8 cellular contexts compared by ENCODE assay signal in genomic region chr20:62065669-62066338, GRCh38. TPM values are rescaled to one million over a fixed set of nuclear protein-coding genes. Genes with fewer than 3 reads are reported as not detected.
DNase-seq lines count a peak whose midpoint lies in the region; ATAC-seq and TF ChIP-seq lines count a peak whose summit lies in the region.

TAF4 (minus strand) TSS chr20:62065881; CDS start chr20:62065810, 71 bp downstream.

- H3K4me2 ChIP-seq in IMR-90 (ENCODE audit: low read depth, low read length) = peak within 1 kb of the TSS; percentile 96

- no peak for TF ChIP-seq CTCF in IMR-90 (conservative IDR thresholded peaks at IDR 0.05; ENCODE audit: low read depth, low read length)

- H2BK20ac ChIP-seq in IMR-90 (ENCODE audit: low read depth, low read length) = no peak within 1 kb of the TSS

- H4K20me1 ChIP-seq in IMR-90 (ENCODE audit: insufficient read depth, low read length) = peaks cover 31% of the 10 kb centered on the region

- H2AK9ac ChIP-seq in IMR-90 (replicated peaks; ENCODE audit: low read depth, low read length, poor library complexity) = peak within 1 kb of the TSS; percentile 75

- H3K4ac ChIP-seq in IMR-90 (ENCODE audit: low read depth, low read length) = peak within 1 kb of the TSS; percentile 76

- peaks cover 17% of the 10 kb centered on the region for H3K4me1 Mint-ChIP-seq in activated T-helper 17 cell treated with anti-CD3 and anti-CD28 coated beads, Interleukin-2, amount 50 U/mL, for 72 hours
- peaks cover 29 to 30% of the 10 kb centered on the region in 2 donors for H3K4me1 Mint-ChIP-seq in natural killer cell treated with Interleukin-12 subunit alpha and Interleukin-12 subunit beta and Interleukin-15 and Interleukin-18, amount 100 ng/mL, for 72 hours (ENCODE audit: low read depth in 2 of 2)

- peak within 1 kb of the TSS; percentile 75 for H2BK5ac ChIP-seq in IMR-90 (ENCODE audit: low read depth, low read length, poor library complexity, severe bottlenecking)

- peak within 1 kb of the TSS; percentile 85 for H3K27ac ChIP-seq in IMR-90 (ENCODE audit: insufficient read depth, low read length)

- H3K14ac ChIP-seq in IMR-90 (replicated peaks; ENCODE audit: low read depth, low read length) = peak within 1 kb of the TSS; percentile 68

- peak within 1 kb of the TSS; percentile 58 for H3K23ac ChIP-seq in IMR-90 (ENCODE audit: low read depth, low read length)

- dilution Hi-C loops in IMR-90 (cut with HindIII; ENCODE audit: low sequenced_read_pairs, unreplicated experiment) = no loop called here

- H3K56ac ChIP-seq in IMR-90 (ENCODE audit: extremely low read depth, insufficient read depth, low read length) = peak within 1 kb of the TSS; percentile 5; the same call in 1 of the 2 replicates

- WGBS in IMR-90 (ENCODE audit: extremely low coverage in 2 of 2, insufficient read length in 1 of 2), 2 experiments = 1% methylated on average over 42 of the region's 117 CpGs; no CpG with 5 or more reads in 1 of the 2 experiments

- H3K9me1 ChIP-seq in IMR-90 (ENCODE audit: insufficient read depth, low read length) = no peaks in the 10 kb centered on the region; the same call in none of the 2 replicates

- BruUV-seq in IMR-90 (replicated peaks; lab: Mats Ljungman, UMichigan) = no TSS peak

- H3K9ac ChIP-seq in IMR-90 (ENCODE audit: low read depth, low read length) = peak within 1 kb of the TSS; percentile 89

- H4K5ac ChIP-seq in IMR-90 (ENCODE audit: low read depth, low read length) = peak within 1 kb of the TSS; percentile 64

- no peak within 1 kb of the TSS for H2BK120ac ChIP-seq in IMR-90 (ENCODE audit: low read depth, low read length)

- in situ Hi-C loops in IMR-90 (cut with MboI; ENCODE audit: low sequenced_read_pairs) = no loop called here

- peak within 1 kb of the TSS; percentile 98 for H2AFZ ChIP-seq in IMR-90 (replicated peaks; ENCODE audit: low read length, poor library complexity)

- CTCF ChIA-PET in IMR-90 (lab: Yijun Ruan, JAX) = no interaction called here

- peaks cover 2% of the 10 kb centered on the region for H3K27me3 Mint-ChIP-seq in activated T-helper 17 cell treated with anti-CD3 and anti-CD28 coated beads, Interleukin-2, amount 50 U/mL, for 72 hours
- H3K27me3 Mint-ChIP-seq in natural killer cell treated with Interleukin-12 subunit alpha and Interleukin-12 subunit beta and Interleukin-15 and Interleukin-18, amount 100 ng/mL, for 72 hours = peaks cover 6% of the 10 kb centered on the region in 2 donors

- H3K79me1 ChIP-seq in IMR-90 (ENCODE audit: low read depth in 1 of 2, low read length in 2 of 2) = peaks cover 20 to 44% of the 10 kb centered on the region in 2 experiments

- no peak within 1 kb of the TSS; the same call in 1 of the 2 replicates for H4K91ac ChIP-seq in IMR-90 (ENCODE audit: insufficient read depth, low read depth, low read length)

- peaks cover 17% of the 10 kb centered on the region for H3K36me3 Mint-ChIP-seq in activated T-helper 17 cell treated with anti-CD3 and anti-CD28 coated beads, Interleukin-2, amount 50 U/mL, for 72 hours (ENCODE audit: low read depth)
- no peaks in the 10 kb centered on the region for H3K36me3 Mint-ChIP-seq in natural killer cell treated with Interleukin-12 subunit alpha and Interleukin-12 subunit beta and Interleukin-15 and Interleukin-18, amount 100 ng/mL, for 72 hours

- H3K18ac ChIP-seq in IMR-90 (ENCODE audit: low read depth, low read length) = peak within 1 kb of the TSS; percentile 6; the same call in 1 of the 2 replicates

- peak within 1 kb of the TSS; percentile 75 to 80 for H4K8ac ChIP-seq in IMR-90 (ENCODE audit: low read depth in 2 of 2, low read length in 2 of 2)

- H2AK5ac ChIP-seq in IMR-90 (ENCODE audit: low read depth, low read length) = no peak within 1 kb of the TSS

- peak within 1 kb of the TSS; percentile 100 for H3K4me3 ChIP-seq in IMR-90 (ENCODE audit: insufficient read depth, low read depth, low read length)

- peak; percentile 67 for ATAC-seq in GM21526 (IDR thresholded peaks at IDR 0.05; ENCODE audit: low FRiP score, unreplicated experiment)
- peak; percentile 81 for ATAC-seq in IMR-90 (ENCODE audit: low read depth)
- ATAC-seq in activated T-helper 17 cell treated with anti-CD3 and anti-CD28 coated beads, Interleukin-2, amount 50 U/mL, for 72 hours (replicated peaks) = peak; percentile 85
- peak; percentile 90 to 93 for ATAC-seq in natural killer cell treated with Interleukin-12 subunit alpha and Interleukin-12 subunit beta and Interleukin-15 and Interleukin-18, amount 100 ng/mL, for 72 hours
- peak; percentile 63 for ATAC-seq in stimulated activated naive CD8-positive, alpha-beta T cell treated with anti-CD3 and anti-CD28 coated beads, Interleukin-15, Interleukin-2, amounts not matched to agents 100 U/mL and 50 U/mL, for 24 hours

- no peaks in the 10 kb centered on the region for H3K9me3 ChIP-seq in IMR-90 (ENCODE audit: control insufficient read depth, insufficient read depth, low read length)

- no peak for TF ChIP-seq RAD21 in IMR-90 (IDR thresholded peaks at IDR 0.05; ENCODE audit: low read length)

- H2BK15ac ChIP-seq in IMR-90 (ENCODE audit: low read depth, low read length) = 0 out of 3 replicates have a peak within 1 kb of the TSS, but pooled peaks have one; percentile 8

- POLR2A ChIA-PET in IMR-90 (lab: Charles Lee; ENCODE audit: unreplicated experiment) = interaction anchor here (0.6 kb wide), 1 partner anchor 37 kb away, joined by 3 read pairs; no protein-coding TSS in a partner anchor

- peak within 1 kb of the TSS; percentile 83 for H3K4me3 Mint-ChIP-seq in activated T-helper 17 cell treated with anti-CD3 and anti-CD28 coated beads, Interleukin-2, amount 50 U/mL, for 72 hours
- H3K4me3 Mint-ChIP-seq in natural killer cell treated with Interleukin-12 subunit alpha and Interleukin-12 subunit beta and Interleukin-15 and Interleukin-18, amount 100 ng/mL, for 72 hours = peak within 1 kb of the TSS; percentile 90

- peaks cover 16% of the 10 kb centered on the region for H3K4me1 ChIP-seq in IMR-90 (ENCODE audit: control insufficient read depth, insufficient read depth, low read length)

- peak within 1 kb of the TSS; percentile 85 for H3K27ac Mint-ChIP-seq in activated T-helper 17 cell treated with anti-CD3 and anti-CD28 coated beads, Interleukin-2, amount 50 U/mL, for 72 hours
- H3K27ac Mint-ChIP-seq in natural killer cell treated with Interleukin-12 subunit alpha and Interleukin-12 subunit beta and Interleukin-15 and Interleukin-18, amount 100 ng/mL, for 72 hours = peak within 1 kb of the TSS; percentile 84 to 91

- H3K36me3 ChIP-seq in IMR-90 (ENCODE audit: control insufficient read depth, insufficient read depth, low read length) = 0 out of 2 replicates have a peak, but pooled peaks cover 1% of the 10 kb centered on the region

- intact Hi-C loops in IMR-90 (cut with micrococcal nuclease) = no loop called here

- no peaks in the 10 kb centered on the region for H3K27me3 ChIP-seq in IMR-90 (ENCODE audit: control insufficient read depth, insufficient read depth, low read length)

- TF ChIP-seq POLR2A in IMR-90 (IDR thresholded peaks at IDR 0.05; ENCODE audit: low read depth, low read length) = peak; percentile 98

- peak; percentile 40 for DNase-seq in DMS114 treated with DMSO at 0.1 percent for 48 hours (lab: John Stamatoyannopoulos, UW; ENCODE audit: unreplicated experiment)
- peak; percentile 60 for DNase-seq in IMR-90
- peak; percentile 91 for DNase-seq in RPMI8226
- peak; percentile 58 for DNase-seq in fibroblast of peridontal ligament (ENCODE audit: extremely low read depth)
- peak; percentile 93 for DNase-seq in natural killer cell treated with Interleukin-12 subunit alpha and Interleukin-12 subunit beta and Interleukin-15 and Interleukin-18, amount 100 ng/mL, for 72 hours (ENCODE audit: low spot score)
- peak; percentile 80 for DNase-seq in stimulated activated naive CD8-positive, alpha-beta T cell treated with anti-CD3 and anti-CD28 coated beads, Interleukin-15, Interleukin-2, amounts not matched to agents 100 U/mL and 50 U/mL, for 24 hours

- no peaks in the 10 kb centered on the region for H3K9me3 Mint-ChIP-seq in activated T-helper 17 cell treated with anti-CD3 and anti-CD28 coated beads, Interleukin-2, amount 50 U/mL, for 72 hours
- no peaks in the 10 kb centered on the region for H3K9me3 Mint-ChIP-seq in natural killer cell treated with Interleukin-12 subunit alpha and Interleukin-12 subunit beta and Interleukin-15 and Interleukin-18, amount 100 ng/mL, for 72 hours

TF ChIP-seq in IMR-90, 13 proteins besides CTCF, POLR2A, EP300 and RAD21:
- TF ChIP-seq FOS (IDR thresholded peaks at IDR 0.05; ENCODE audit: low read depth, low read length) (no peak), RFX5 (IDR thresholded peaks at IDR 0.05; ENCODE audit: low read depth, low read length) (no peak), CHD1 (IDR thresholded peaks at IDR 0.05; ENCODE audit: low read depth, low read length) (no peak), MAZ (IDR thresholded peaks at IDR 0.05; ENCODE audit: borderline replicate concordance, low read depth, low read length) (peak; percentile 54; the same call in 1 of the 2 replicates)
TF ChIP-seq in IMR-90: peak in this region for 1.

RNA-seq across cellular contexts. Expression of gene TAF4, which starts in this region (rescaled TPM):
- 1.4 and 1.7 TPM in 2 replicates for total RNA-seq in IMR-90 (2012; rRNA removed)
- 4.9 and 5.1 TPM in 2 replicates for polyA plus RNA-seq in IMR-90 (2012; rRNA removed)
- polyA plus RNA-seq in IMR-90 (2012; cell fraction: cytosol; rRNA removed) = 4.7 and 9.8 TPM in 2 replicates
- polyA plus RNA-seq in IMR-90 (2012; cell fraction: nucleus; rRNA removed; ENCODE audit: low replicate concordance) = 15.8 and 40.0 TPM in 2 replicates
- 10 to 100 TPM; 13.4 to 14.5 TPM for total RNA-seq in activated T-helper 17 cell treated with anti-CD3 and anti-CD28 coated beads, Interleukin-2, amount 50 U/mL, for 72 hours
- 10 to 100 TPM; 22.2 to 53.6 TPM for total RNA-seq in natural killer cell treated with Interleukin-12 subunit alpha and Interleukin-12 subunit beta and Interleukin-15 and Interleukin-18, amount 100 ng/mL, for 72 hours

Comparison
In these comparisons a context has a peak if more than half of its experiments do, and no peak if none do; other contexts are left out.
1. Peak in every context shown above with its lines: DNase-seq, ATAC-seq, H3K4me3 ChIP-seq and H3K27ac ChIP-seq.
2. DNase-seq: peak in every context shown above with its lines; median percentile 93 in natural killer cell treated with Interleukin-12 subunit alpha and Interleukin-12 subunit beta and Interleukin-15 and Interleukin-18, amount 100 ng/mL, for 72 hours; 91 in RPMI8226; 80 in stimulated activated naive CD8-positive, alpha-beta T cell treated with anti-CD3 and anti-CD28 coated beads, Interleukin-15, Interleukin-2, amounts not matched to agents 100 U/mL and 50 U/mL, for 24 hours; 60 in IMR-90; 58 in fibroblast of peridontal ligament; 40 in DMS114 treated with DMSO at 0.1 percent for 48 hours.